In the genomic region with DNA sequence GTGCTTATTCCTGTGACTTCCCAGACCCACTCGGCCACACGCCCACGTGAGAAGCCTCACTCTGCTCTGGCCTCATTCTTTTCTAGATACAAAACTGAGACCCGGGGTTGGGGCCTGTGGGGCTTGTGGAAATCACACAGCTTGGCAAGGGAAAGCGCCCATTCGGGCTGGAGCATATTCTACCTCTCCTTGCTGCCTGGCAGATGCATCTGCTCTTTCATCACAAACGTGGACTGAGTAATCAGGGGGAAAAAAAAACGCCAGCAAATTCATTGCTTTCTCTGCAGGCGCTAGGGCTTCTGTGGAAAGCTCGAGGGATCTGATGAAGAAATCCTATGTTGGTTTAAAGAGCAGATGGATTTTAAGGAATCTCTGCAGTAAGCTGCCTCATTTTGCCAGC, we compare ENCODE assay signal across 28 cellular contexts. TPM values are rescaled to one million over a fixed set of nuclear protein-coding genes. Genes with fewer than 3 reads are reported as not detected.
DNase-seq lines count a peak whose midpoint lies in the region; ATAC-seq and TF ChIP-seq lines count a peak whose summit lies in the region.
"Had no signal": no experiment of that assay in that cellular context is flagged by ENCODE, and none has a peak within 500 bp of the region (broad histone marks: within the 10 kb centered on the region; RNA-seq: fewer than 3 reads in every experiment).

No MANE protein-coding gene starts in this region.

- no peak overlapping the region for H3K27ac ChIP-seq in esophagus muscularis mucosa (replicated peaks in 1 of 4)
- no peak overlapping the region for H3K27ac ChIP-seq in aorta (ENCODE audit: low read depth in 1 of 2, low read length in 2 of 2)
- H3K27ac ChIP-seq: PC-9 had no signal

- no peaks in the 10 kb centered on the region for H3K9me3 ChIP-seq in esophagus muscularis mucosa
- peaks cover 1% of the 10 kb centered on the region for H3K9me3 ChIP-seq in aorta (ENCODE audit: control insufficient read depth, low read length)
- H3K9me3 ChIP-seq: BE2C had no signal

- no peaks in the 10 kb centered on the region for H3K36me3 ChIP-seq in esophagus muscularis mucosa
- H3K36me3 ChIP-seq in aorta (ENCODE audit: control insufficient read depth in 1 of 2, insufficient read depth in 2 of 2, low read length in 1 of 2) = no peaks in the 10 kb centered on the region
- H3K36me3 ChIP-seq: BE2C had no signal

- peak; percentile 86 for DNase-seq in esophagus muscularis mucosa (ENCODE audit: extremely low spot score)
- peak; percentile 28 for DNase-seq in left cardiac atrium
- peak; percentile 14 for DNase-seq in middle frontal gyrus (ENCODE audit: extremely low spot score, low spot score)
- DNase-seq in aorta = no peak
- no peak for DNase-seq in T-helper 2 cell
- no peak for DNase-seq in stimulated activated CD4-positive, alpha-beta T cell treated with anti-CD3 and anti-CD28 coated beads, Interleukin-4, amount 100 ng/mL, for 1 hour
- DNase-seq: BE2C; Calu3; CD8-positive, alpha-beta memory T cell; DMS53; Karpas-422; MV-4-11; NCI-H1105 treated with DMSO at 0.1 percent for 48 hours; NCI-H146; NCI-H1930; NCI-H2107; NCI-H446; NCI-H526; NCI-H82; NK-92 treated with Interleukin-12 subunit alpha and Interleukin-12 subunit beta, amount 100 ng/mL, for 24 hours; PC-9; SHP77 had no signal

- ATAC-seq in left cardiac atrium (peak; percentile 38 to 81), aorta (ENCODE audit: low FRiP score) (peak; percentile 44), HG02623 (IDR thresholded peaks at IDR 0.05; ENCODE audit: unreplicated experiment) (no peak)
- ATAC-seq: HepG2 had no signal

- H3K4me1 ChIP-seq in esophagus muscularis mucosa = peaks cover 0 to 12% (median 6%) of the 10 kb centered on the region in 4 donors
- no peaks in the 10 kb centered on the region for H3K4me1 ChIP-seq in aorta (ENCODE audit: control insufficient read depth in 1 of 2, insufficient read depth in 2 of 2, low read length in 2 of 2)
- H3K4me1 ChIP-seq: BE2C had no signal

- H3K27me3 ChIP-seq in esophagus muscularis mucosa = peaks cover 0 to 6% (median 0%) of the 10 kb centered on the region in 4 donors
- no peaks in the 10 kb centered on the region for H3K27me3 ChIP-seq in aorta (ENCODE audit: control insufficient read depth in 1 of 2, insufficient read depth in 2 of 2, low read length in 1 of 2)
- H3K27me3 ChIP-seq: BE2C had no signal

- TF ChIP-seq CTCF in esophagus muscularis mucosa (IDR thresholded peaks at IDR 0.05) = no peak

- WGBS in esophagus muscularis mucosa = 62% methylated on average over 10 of the region's 10 CpGs
- WGBS in aorta, 2 donors = 46 to 50% methylated on average over 10 of the region's 10 CpGs

- no peak for TF ChIP-seq POLR2A in esophagus muscularis mucosa (IDR thresholded peaks at IDR 0.05; ENCODE audit: low read depth)

- H3K4me3 ChIP-seq in esophagus muscularis mucosa (no peak overlapping the region), aorta (ENCODE audit: low read length in 2 of 2) (no peak overlapping the region)
- H3K4me3 ChIP-seq: PC-9 had no signal

- TF ChIP-seq EP300 in esophagus muscularis mucosa (IDR thresholded peaks at IDR 0.05) = no peak

- intact Hi-C loops in esophagus muscularis mucosa (cut with DNase I) = no loop called here
- intact Hi-C loops in left cardiac atrium (cut with DNase I) = loop anchor here (10.0 kb wide), 2 partner anchors 292 to 768 kb away; no protein-coding TSS in a partner anchor
- intact Hi-C loops in aorta (cut with DNase I) = no loop called here

RNA-seq across cellular contexts. Expression of gene DNAH9, which starts 44.4 kb away (rescaled TPM):
- under 1 TPM in 2 of 4 donors, not detected in 2; under 0.01 to 0.92 TPM for total RNA-seq in esophagus muscularis mucosa
- under 1 TPM; 0.08 to 0.91 TPM for total RNA-seq in left cardiac atrium
- under 1 TPM in 1 of 2 donors, not detected in 1; 0.18 TPM for total RNA-seq in aorta
- polyA plus RNA-seq in aorta = not detected
- total RNA-seq: CD8-positive, alpha-beta memory T cell; G401; HepG2; HT1080; M059J; PC-9 had no signal
- polyA plus RNA-seq: CD14-positive monocyte; CD8-positive, alpha-beta memory T cell; HepG2 had no signal

Comparison
In these comparisons a context has a peak if more than half of its experiments do, and no peak if none do; other contexts are left out.
1. DNase-seq: peak in esophagus muscularis mucosa (single experiment), left cardiac atrium (single experiment) and middle frontal gyrus (single experiment); none in aorta (0 of 2), T-helper 2 cell (0 of 5) and stimulated activated CD4-positive, alpha-beta T cell treated with anti-CD3 and anti-CD28 coated beads, Interleukin-4, amount 100 ng/mL, for 1 hour (single experiment).
2. intact Hi-C loops: an anchor here in left cardiac atrium (10.0 kb wide); none called in esophagus muscularis mucosa and aorta.